Comparison of ENCODE assay signal across 14 cellular contexts in the genomic region with DNA sequence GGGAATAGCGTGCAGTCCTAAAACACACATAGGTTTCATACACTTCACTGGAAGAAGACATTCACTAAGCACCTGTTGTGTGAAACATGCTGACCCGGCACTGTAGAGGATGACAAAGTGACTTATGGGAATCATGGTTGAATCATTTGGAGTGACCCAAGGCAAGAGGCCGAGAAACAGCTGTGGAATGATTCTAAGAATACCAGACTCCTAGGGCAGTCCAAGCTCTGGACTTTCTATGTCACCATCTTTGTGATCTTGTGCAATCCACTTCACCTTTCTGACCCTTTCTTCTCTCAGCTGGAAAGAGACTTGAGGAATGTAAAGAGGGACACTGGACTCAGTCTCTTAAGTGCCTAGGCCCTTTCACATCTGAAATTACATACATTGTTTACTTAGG. TPM values are rescaled to one million over a fixed set of nuclear protein-coding genes. Genes with fewer than 3 reads are reported as not detected.
DNase-seq lines count a peak whose midpoint lies in the region; ATAC-seq and TF ChIP-seq lines count a peak whose summit lies in the region.
"Had no signal": no experiment of that assay in that cellular context is flagged by ENCODE, and none has a peak within 500 bp of the region (broad histone marks: within the 10 kb centered on the region; RNA-seq: fewer than 3 reads in every experiment).

No MANE protein-coding gene starts in this region.

- BruUV-seq in Panc1 (replicated peaks; lab: Mats Ljungman, UMichigan): no TSS peak

- H2AFZ ChIP-seq in fibroblast of lung (ENCODE audit: low read length): no peak overlapping the region

- no peak overlapping the region for H3K4me3 ChIP-seq in AG10803 (ENCODE audit: low read length)
- H3K4me3 ChIP-seq in Panc1 (ENCODE audit: low read depth in 2 of 2, low read length in 2 of 2): no peak overlapping the region
- no peak overlapping the region for H3K4me3 ChIP-seq in fibroblast of lung (replicated peaks in 1 of 4; ENCODE audit: control extremely low read depth in 1 of 4, insufficient read depth in 1 of 4, low read depth in 3 of 4, low read length in 4 of 4)
- H3K4me3 ChIP-seq: esophagus squamous epithelium had no signal

- H3K27ac Mint-ChIP-seq in nephron: peak overlapping the region; percentile 49 to 74 (median 57)

- TF ChIP-seq CTCF in AG10803 (conservative IDR thresholded peaks at IDR 0.05; ENCODE audit: low read length) (no peak), Panc1 (IDR thresholded peaks at IDR 0.05) (no peak), fibroblast of lung (conservative IDR thresholded peaks at IDR 0.05 in 1 of 2, IDR thresholded peaks at IDR 0.05 in 1 of 2; ENCODE audit: low read depth in 1 of 2, low read length in 2 of 2) (no peak), nephron (IDR thresholded peaks at IDR 0.05; ENCODE audit: unreplicated experiment in 3 of 3) (no peak)

- H3K4me2 ChIP-seq in fibroblast of lung (ENCODE audit: extremely low read depth, insufficient read depth, low read length): no peak overlapping the region

- peak; percentile 70 for DNase-seq in AG10803 (ENCODE audit: low read depth)
- no peak for DNase-seq in Panc1 (ENCODE audit: low read depth, low spot score)
- DNase-seq in fibroblast of lung (ENCODE audit: low read depth in 2 of 2): peak; percentile 64 to 68
- no peak for DNase-seq in NCI-H1694 (lab: John Stamatoyannopoulos, UW)
- DNase-seq: BE2C, dermis blood vessel endothelial cell, DMS53, esophagus squamous epithelium, NCI-H510A had no signal

- H4K20me1 ChIP-seq in fibroblast of lung (ENCODE audit: control insufficient read depth, extremely low read depth, insufficient read depth, low read length): peaks cover 2% of the 10 kb centered on the region

- H3K27me3 ChIP-seq in Panc1 (ENCODE audit: control insufficient read depth, insufficient read depth, low read length) (no peaks in the 10 kb centered on the region), fibroblast of lung (ENCODE audit: control insufficient read depth, insufficient read depth, low read length) (no peaks in the 10 kb centered on the region)
- H3K27me3 ChIP-seq: BE2C, esophagus squamous epithelium had no signal

- POLR2A ChIA-PET in Panc1 (lab: Charles Lee): no interaction called here

- H3K4me1 Mint-ChIP-seq in nephron: peaks cover 32% of the 10 kb centered on the region

- no peaks in the 10 kb centered on the region for H3K27me3 Mint-ChIP-seq in nephron (ENCODE audit: low read depth)

- H3K79me2 ChIP-seq in fibroblast of lung (ENCODE audit: control insufficient read depth, insufficient read depth, low read length): peaks cover 94% of the 10 kb centered on the region

- in situ Hi-C loops in Panc1 (cut with HindIII; ENCODE audit: low pct_unique_long_range_greater_than_20kb, low sequenced_read_pairs): no loop called here

- H3K9me3 ChIP-seq in Panc1 (ENCODE audit: control insufficient read depth, insufficient read depth, low read depth, low read length): no peaks in the 10 kb centered on the region
- H3K9me3 ChIP-seq in fibroblast of lung (ENCODE audit: control insufficient read depth, insufficient read depth, low read depth, low read length): no peaks in the 10 kb centered on the region
- H3K9me3 ChIP-seq: BE2C, esophagus squamous epithelium had no signal

- peak; percentile 42; the same call in 1 of the 2 replicates for ATAC-seq in Panc1
- no peak for ATAC-seq in GM19351 (IDR thresholded peaks at IDR 0.05; ENCODE audit: unreplicated experiment)
- ATAC-seq in HG03135 (IDR thresholded peaks at IDR 0.05; ENCODE audit: unreplicated experiment): no peak
- ATAC-seq in GM21360 (IDR thresholded peaks at IDR 0.05; ENCODE audit: unreplicated experiment): no peak
- ATAC-seq: activated CD4-positive, CD25-positive, alpha-beta regulatory T cell treated with anti-CD3 and anti-CD28 coated beads, Interleukin-2, amount 50 U/mL, for 24 hours had no signal

- intact Hi-C loops in Panc1 (cut with micrococcal nuclease; ENCODE audit: unreplicated experiment): no loop called here

- no peak overlapping the region for H3K27ac ChIP-seq in Panc1 (ENCODE audit: low read length)
- H3K27ac ChIP-seq in fibroblast of lung (ENCODE audit: insufficient read depth, low read length): no peak overlapping the region
- H3K27ac ChIP-seq: esophagus squamous epithelium had no signal

- H3K4me1 ChIP-seq in Panc1 (ENCODE audit: control insufficient read depth, insufficient read depth, low read length) (no peaks in the 10 kb centered on the region), fibroblast of lung (ENCODE audit: control insufficient read depth, extremely low read depth, insufficient read depth, low read length) (peaks cover 12% of the 10 kb centered on the region)
- H3K4me1 ChIP-seq: BE2C had no signal

- H3K4me3 Mint-ChIP-seq in nephron: no peak overlapping the region

- no peak overlapping the region for H3K9ac ChIP-seq in fibroblast of lung (ENCODE audit: insufficient read depth, low read length)

- peaks cover 12% of the 10 kb centered on the region for H3K36me3 ChIP-seq in Panc1 (ENCODE audit: control insufficient read depth, insufficient read depth, low read length)
- H3K36me3 ChIP-seq in fibroblast of lung (ENCODE audit: control insufficient read depth, insufficient read depth, low read length): peaks cover 9% of the 10 kb centered on the region

- no peaks in the 10 kb centered on the region for H3K9me3 Mint-ChIP-seq in nephron

- H3K36me3 Mint-ChIP-seq in nephron (ENCODE audit: low read depth): peaks cover 10% of the 10 kb centered on the region

- CTCF ChIA-PET in Panc1 (lab: Charles Lee): no interaction called here

RNA-seq across cellular contexts. Expression of gene MSANTD3, which starts 13.1 kb away (rescaled TPM):
- total RNA-seq in Panc1 (2021; ENCODE audit: unreplicated experiment): 58.7 TPM
- polyA plus RNA-seq in Panc1 (2012; ENCODE audit: insufficient read length): 29.3 TPM
- 59.6 and 63.9 TPM in 2 replicates for total RNA-seq in fibroblast of lung
- polyA plus RNA-seq in fibroblast of lung: 54.2 and 85.1 TPM in 2 replicates
- 45.5 and 63.3 TPM in 2 replicates for polyA plus RNA-seq in fibroblast of lung (2012)
- 3.3 and 9.4 TPM in 2 replicates for polyA minus RNA-seq in fibroblast of lung (ENCODE audit: low replicate concordance)

RNA-seq across cellular contexts. Expression of gene TMEFF1, which starts 32.9 kb away (rescaled TPM):
- total RNA-seq in Panc1 (2021; ENCODE audit: unreplicated experiment): 2.2 TPM
- polyA plus RNA-seq in Panc1 (2012; ENCODE audit: insufficient read length): 0.88 TPM
- total RNA-seq in fibroblast of lung: 1.8 and 2.5 TPM in 2 replicates
- polyA plus RNA-seq in fibroblast of lung: 0.55 and 1.1 TPM in 2 replicates
- polyA plus RNA-seq in fibroblast of lung (2012): 0.20 and 0.89 TPM in 2 replicates
- not detected in 2 replicates for polyA minus RNA-seq in fibroblast of lung (ENCODE audit: low replicate concordance)

Comparison
In these comparisons a context has a peak if more than half of its experiments do, and no peak if none do; other contexts are left out.
1. DNase-seq: peak in AG10803 (single experiment) and fibroblast of lung (2 of 2); none in Panc1 (single experiment) and NCI-H1694 (single experiment).